Comparison of ENCODE assay signal across 1 cellular context in genomic region chr18:3148930-3149535, GRCh38.
TF ChIP-seq lines count a peak whose summit lies in the region.

No MANE protein-coding gene starts in this region.

TF ChIP-seq in IMR-90, 13 proteins besides CTCF, POLR2A, EP300 and RAD21:
- TF ChIP-seq MAZ (IDR thresholded peaks at IDR 0.05; ENCODE audit: borderline replicate concordance, low read depth, low read length) (no peak), FOS (IDR thresholded peaks at IDR 0.05; ENCODE audit: low read depth, low read length) (no peak), CHD1 (IDR thresholded peaks at IDR 0.05; ENCODE audit: low read depth, low read length) (no peak), BHLHE40 (IDR thresholded peaks at IDR 0.05; ENCODE audit: low read depth, low read length) (no peak), ELK1 (IDR thresholded peaks at IDR 0.05; ENCODE audit: borderline replicate concordance, low read depth, low read length) (no peak), SMC3 (IDR thresholded peaks at IDR 0.05; ENCODE audit: low read depth, low read length) (no peak), USF2 (IDR thresholded peaks at IDR 0.05; ENCODE audit: low read depth, low read length) (no peak), RFX5 (IDR thresholded peaks at IDR 0.05; ENCODE audit: low read depth, low read length) (no peak), MAFK (IDR thresholded peaks at IDR 0.05; ENCODE audit: low read depth, low read length) (no peak), NFE2L2 (IDR thresholded peaks at IDR 0.05; ENCODE audit: low read depth, low read length) (no peak), RCOR1 (IDR thresholded peaks at IDR 0.05; ENCODE audit: insufficient replicate concordance, low read length) (no peak), MXI1 (IDR thresholded peaks at IDR 0.05; ENCODE audit: borderline replicate concordance, low read depth, low read length) (no peak), CEBPB (IDR thresholded peaks at IDR 0.05; ENCODE audit: low read depth, low read length) (no peak)
